In the genomic region with DNA sequence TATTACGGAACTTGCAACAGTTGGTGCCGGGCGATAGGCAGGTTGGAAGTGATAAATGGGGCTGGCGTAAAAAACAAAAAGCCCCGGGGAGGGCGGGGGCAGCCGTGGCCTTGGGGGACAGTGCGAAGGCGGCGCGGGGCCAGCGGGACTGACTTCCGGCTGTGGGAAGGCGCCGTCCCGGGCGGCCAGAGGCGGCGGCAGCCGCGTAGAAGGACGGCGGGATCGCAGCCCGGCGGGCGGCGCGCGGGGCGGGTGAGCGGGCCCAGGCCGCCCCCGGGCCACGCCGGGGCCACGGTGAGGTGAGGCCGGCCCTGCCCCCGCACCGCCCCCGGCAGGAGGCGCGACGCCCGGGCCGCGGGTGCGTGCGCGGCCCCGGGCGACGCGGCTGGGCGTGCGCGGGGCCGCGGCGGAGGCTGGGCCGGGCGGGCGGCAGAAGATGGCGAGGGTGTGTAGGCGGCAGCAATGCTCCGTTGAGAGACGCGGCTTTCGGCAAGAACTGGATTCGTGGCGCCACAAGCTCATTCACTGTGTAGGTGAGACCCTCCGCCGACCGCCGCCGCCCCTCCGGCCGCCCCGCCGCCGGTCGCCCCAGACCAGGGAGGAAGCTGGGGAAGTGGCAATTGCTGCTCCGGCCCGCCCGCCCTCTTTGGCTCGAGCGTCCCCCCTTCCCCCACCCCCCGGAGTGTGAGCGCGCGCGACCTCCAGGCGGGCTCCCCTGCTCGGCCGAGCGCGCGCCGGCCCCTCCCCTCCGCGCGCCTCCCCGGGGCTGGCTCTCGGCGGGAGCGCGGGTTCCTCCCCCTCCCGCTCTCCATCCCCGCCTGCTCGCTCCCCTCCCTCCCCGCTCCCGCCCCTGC, we compare ENCODE assay signal across 1 cellular context.
TF ChIP-seq lines count a peak whose summit lies in the region.

A gene (plus strand): TSS at position 432 of the 854 bp plus-strand sequence. CDS start 116,760 bp downstream, outside the sequence.

TF ChIP-seq in GM12878, 131 proteins besides CTCF, POLR2A, EP300 and RAD21 (continued from another document and continues in another):
- TF ChIP-seq, protein P1, sequence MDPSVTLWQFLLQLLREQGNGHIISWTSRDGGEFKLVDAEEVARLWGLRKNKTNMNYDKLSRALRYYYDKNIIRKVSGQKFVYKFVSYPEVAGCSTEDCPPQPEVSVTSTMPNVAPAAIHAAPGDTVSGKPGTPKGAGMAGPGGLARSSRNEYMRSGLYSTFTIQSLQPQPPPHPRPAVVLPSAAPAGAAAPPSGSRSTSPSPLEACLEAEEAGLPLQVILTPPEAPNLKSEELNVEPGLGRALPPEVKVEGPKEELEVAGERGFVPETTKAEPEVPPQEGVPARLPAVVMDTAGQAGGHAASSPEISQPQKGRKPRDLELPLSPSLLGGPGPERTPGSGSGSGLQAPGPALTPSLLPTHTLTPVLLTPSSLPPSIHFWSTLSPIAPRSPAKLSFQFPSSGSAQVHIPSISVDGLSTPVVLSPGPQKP (IDR thresholded peaks at IDR 0.05; ENCODE audit: low read depth, low read length): no peak
- TF ChIP-seq CBX5 (IDR thresholded peaks at IDR 0.05; ENCODE audit: low read depth) (0 out of 2 replicates have a peak, but pooled peaks have one; percentile 17), RUNX3 (IDR thresholded peaks at IDR 0.05; ENCODE audit: low read length) (0 out of 2 replicates have a peak, but pooled peaks have one; percentile 0), SMAD5 (IDR thresholded peaks at IDR 0.05; ENCODE audit: low read depth) (peak; percentile 33; the same call in 1 of the 2 replicates), TBL1XR1 (IDR thresholded peaks at IDR 0.05; ENCODE audit: low read depth, low read length) (no peak), SPI1 (IDR thresholded peaks at IDR 0.05; ENCODE audit: borderline replicate concordance, insufficient read depth, low read depth, low read length) (peak; percentile 26; the same call in 1 of the 2 replicates), EED (IDR thresholded peaks at IDR 0.05; ENCODE audit: low read depth) (no peak), ASH2L (IDR thresholded peaks at IDR 0.05; ENCODE audit: borderline replicate concordance, low read depth) (no peak), ZBED1 (IDR thresholded peaks at IDR 0.05; ENCODE audit: borderline replicate concordance) (no peak), NR2F1 (conservative IDR thresholded peaks at IDR 0.05) (peak; percentile 87), TCF3 (IDR thresholded peaks at IDR 0.05; ENCODE audit: borderline replicate concordance, insufficient read depth, low read depth, low read length) (0 out of 2 replicates have a peak, but pooled peaks have one; percentile 40), MXI1 (IDR thresholded peaks at IDR 0.05; ENCODE audit: low read depth, low read length) (no peak), BHLHE40 (IDR thresholded peaks at IDR 0.05; ENCODE audit: borderline replicate concordance in 1 of 2, low read depth in 2 of 2, low read length in 1 of 2) (peak in 1 of 2 experiments; percentile 79; a peak in 2 of 4 replicates), SMARCA5 (IDR thresholded peaks at IDR 0.05) (0 out of 2 replicates have a peak, but pooled peaks have one; percentile 59), POLR2AphosphoS5 (IDR thresholded peaks at IDR 0.05; ENCODE audit: low read length) (peak; percentile 64), RCOR1 (conservative IDR thresholded peaks at IDR 0.05; ENCODE audit: low read depth, low read length) (no peak), IKZF1 (conservative IDR thresholded peaks at IDR 0.05) (peak; percentile 67), KDM1A (IDR thresholded peaks at IDR 0.05; ENCODE audit: borderline replicate concordance) (no peak), EGR1 (IDR thresholded peaks at IDR 0.05; ENCODE audit: borderline replicate concordance in 1 of 2, low read depth in 2 of 2, low read length in 2 of 2) (peak; percentile 67 to 95), TARDBP (IDR thresholded peaks at IDR 0.05; ENCODE audit: borderline replicate concordance) (0 out of 2 replicates have a peak, but pooled peaks have one; percentile 9), NR2C1 (IDR thresholded peaks at IDR 0.05) (peak; percentile 50; the same call in 1 of the 2 replicates), DPF2 (IDR thresholded peaks at IDR 0.05) (peak; percentile 60; the same call in 1 of the 2 replicates), YY1 (IDR thresholded peaks at IDR 0.05; ENCODE audit: low read depth, low read length) (peak; percentile 86), CBFB (IDR thresholded peaks at IDR 0.05; ENCODE audit: low read depth) (no peak)
- TF ChIP-seq, protein P2, sequence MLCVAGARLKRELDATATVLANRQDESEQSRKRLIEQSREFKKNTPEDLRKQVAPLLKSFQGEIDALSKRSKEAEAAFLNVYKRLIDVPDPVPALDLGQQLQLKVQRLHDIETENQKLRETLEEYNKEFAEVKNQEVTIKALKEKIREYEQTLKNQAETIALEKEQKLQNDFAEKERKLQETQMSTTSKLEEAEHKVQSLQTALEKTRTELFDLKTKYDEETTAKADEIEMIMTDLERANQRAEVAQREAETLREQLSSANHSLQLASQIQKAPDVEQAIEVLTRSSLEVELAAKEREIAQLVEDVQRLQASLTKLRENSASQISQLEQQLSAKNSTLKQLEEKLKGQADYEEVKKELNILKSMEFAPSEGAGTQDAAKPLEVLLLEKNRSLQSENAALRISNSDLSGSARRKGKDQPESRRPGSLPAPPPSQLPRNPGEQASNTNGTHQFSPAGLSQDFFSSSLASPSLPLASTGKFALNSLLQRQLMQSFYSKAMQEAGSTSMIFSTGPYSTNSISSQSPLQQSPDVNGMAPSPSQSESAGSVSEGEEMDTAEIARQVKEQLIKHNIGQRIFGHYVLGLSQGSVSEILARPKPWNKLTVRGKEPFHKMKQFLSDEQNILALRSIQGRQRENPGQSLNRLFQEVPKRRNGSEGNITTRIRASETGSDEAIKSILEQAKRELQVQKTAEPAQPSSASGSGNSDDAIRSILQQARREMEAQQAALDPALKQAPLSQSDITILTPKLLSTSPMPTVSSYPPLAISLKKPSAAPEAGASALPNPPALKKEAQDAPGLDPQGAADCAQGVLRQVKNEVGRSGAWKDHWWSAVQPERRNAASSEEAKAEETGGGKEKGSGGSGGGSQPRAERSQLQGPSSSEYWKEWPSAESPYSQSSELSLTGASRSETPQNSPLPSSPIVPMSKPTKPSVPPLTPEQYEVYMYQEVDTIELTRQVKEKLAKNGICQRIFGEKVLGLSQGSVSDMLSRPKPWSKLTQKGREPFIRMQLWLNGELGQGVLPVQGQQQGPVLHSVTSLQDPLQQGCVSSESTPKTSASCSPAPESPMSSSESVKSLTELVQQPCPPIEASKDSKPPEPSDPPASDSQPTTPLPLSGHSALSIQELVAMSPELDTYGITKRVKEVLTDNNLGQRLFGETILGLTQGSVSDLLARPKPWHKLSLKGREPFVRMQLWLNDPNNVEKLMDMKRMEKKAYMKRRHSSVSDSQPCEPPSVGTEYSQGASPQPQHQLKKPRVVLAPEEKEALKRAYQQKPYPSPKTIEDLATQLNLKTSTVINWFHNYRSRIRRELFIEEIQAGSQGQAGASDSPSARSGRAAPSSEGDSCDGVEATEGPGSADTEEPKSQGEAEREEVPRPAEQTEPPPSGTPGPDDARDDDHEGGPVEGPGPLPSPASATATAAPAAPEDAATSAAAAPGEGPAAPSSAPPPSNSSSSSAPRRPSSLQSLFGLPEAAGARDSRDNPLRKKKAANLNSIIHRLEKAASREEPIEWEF (IDR thresholded peaks at IDR 0.05; ENCODE audit: insufficient replicate concordance, low read depth, low read length): no peak
- TF ChIP-seq, protein P3, sequence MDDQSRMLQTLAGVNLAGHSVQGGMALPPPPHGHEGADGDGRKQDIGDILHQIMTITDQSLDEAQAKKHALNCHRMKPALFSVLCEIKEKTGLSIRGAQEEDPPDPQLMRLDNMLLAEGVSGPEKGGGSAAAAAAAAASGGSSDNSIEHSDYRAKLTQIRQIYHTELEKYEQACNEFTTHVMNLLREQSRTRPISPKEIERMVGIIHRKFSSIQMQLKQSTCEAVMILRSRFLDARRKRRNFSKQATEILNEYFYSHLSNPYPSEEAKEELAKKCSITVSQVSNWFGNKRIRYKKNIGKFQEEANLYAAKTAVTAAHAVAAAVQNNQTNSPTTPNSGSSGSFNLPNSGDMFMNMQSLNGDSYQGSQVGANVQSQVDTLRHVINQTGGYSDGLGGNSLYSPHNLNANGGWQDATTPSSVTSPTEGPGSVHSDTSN (IDR thresholded peaks at IDR 0.05; ENCODE audit: insufficient replicate concordance, low read depth, low read length): peak; percentile 69
- TF ChIP-seq, protein P4, sequence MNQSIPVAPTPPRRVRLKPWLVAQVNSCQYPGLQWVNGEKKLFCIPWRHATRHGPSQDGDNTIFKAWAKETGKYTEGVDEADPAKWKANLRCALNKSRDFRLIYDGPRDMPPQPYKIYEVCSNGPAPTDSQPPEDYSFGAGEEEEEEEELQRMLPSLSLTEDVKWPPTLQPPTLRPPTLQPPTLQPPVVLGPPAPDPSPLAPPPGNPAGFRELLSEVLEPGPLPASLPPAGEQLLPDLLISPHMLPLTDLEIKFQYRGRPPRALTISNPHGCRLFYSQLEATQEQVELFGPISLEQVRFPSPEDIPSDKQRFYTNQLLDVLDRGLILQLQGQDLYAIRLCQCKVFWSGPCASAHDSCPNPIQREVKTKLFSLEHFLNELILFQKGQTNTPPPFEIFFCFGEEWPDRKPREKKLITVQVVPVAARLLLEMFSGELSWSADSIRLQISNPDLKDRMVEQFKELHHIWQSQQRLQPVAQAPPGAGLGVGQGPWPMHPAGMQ (IDR thresholded peaks at IDR 0.05; ENCODE audit: borderline replicate concordance): no peak
- TF ChIP-seq, protein P5, sequence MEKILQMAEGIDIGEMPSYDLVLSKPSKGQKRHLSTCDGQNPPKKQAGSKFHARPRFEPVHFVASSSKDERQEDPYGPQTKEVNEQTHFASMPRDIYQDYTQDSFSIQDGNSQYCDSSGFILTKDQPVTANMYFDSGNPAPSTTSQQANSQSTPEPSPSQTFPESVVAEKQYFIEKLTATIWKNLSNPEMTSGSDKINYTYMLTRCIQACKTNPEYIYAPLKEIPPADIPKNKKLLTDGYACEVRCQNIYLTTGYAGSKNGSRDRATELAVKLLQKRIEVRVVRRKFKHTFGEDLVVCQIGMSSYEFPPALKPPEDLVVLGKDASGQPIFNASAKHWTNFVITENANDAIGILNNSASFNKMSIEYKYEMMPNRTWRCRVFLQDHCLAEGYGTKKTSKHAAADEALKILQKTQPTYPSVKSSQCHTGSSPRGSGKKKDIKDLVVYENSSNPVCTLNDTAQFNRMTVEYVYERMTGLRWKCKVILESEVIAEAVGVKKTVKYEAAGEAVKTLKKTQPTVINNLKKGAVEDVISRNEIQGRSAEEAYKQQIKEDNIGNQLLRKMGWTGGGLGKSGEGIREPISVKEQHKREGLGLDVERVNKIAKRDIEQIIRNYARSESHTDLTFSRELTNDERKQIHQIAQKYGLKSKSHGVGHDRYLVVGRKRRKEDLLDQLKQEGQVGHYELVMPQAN (conservative IDR thresholded peaks at IDR 0.05): 0 out of 2 replicates have a peak, but pooled peaks have one; percentile 45
- TF ChIP-seq, protein P6, sequence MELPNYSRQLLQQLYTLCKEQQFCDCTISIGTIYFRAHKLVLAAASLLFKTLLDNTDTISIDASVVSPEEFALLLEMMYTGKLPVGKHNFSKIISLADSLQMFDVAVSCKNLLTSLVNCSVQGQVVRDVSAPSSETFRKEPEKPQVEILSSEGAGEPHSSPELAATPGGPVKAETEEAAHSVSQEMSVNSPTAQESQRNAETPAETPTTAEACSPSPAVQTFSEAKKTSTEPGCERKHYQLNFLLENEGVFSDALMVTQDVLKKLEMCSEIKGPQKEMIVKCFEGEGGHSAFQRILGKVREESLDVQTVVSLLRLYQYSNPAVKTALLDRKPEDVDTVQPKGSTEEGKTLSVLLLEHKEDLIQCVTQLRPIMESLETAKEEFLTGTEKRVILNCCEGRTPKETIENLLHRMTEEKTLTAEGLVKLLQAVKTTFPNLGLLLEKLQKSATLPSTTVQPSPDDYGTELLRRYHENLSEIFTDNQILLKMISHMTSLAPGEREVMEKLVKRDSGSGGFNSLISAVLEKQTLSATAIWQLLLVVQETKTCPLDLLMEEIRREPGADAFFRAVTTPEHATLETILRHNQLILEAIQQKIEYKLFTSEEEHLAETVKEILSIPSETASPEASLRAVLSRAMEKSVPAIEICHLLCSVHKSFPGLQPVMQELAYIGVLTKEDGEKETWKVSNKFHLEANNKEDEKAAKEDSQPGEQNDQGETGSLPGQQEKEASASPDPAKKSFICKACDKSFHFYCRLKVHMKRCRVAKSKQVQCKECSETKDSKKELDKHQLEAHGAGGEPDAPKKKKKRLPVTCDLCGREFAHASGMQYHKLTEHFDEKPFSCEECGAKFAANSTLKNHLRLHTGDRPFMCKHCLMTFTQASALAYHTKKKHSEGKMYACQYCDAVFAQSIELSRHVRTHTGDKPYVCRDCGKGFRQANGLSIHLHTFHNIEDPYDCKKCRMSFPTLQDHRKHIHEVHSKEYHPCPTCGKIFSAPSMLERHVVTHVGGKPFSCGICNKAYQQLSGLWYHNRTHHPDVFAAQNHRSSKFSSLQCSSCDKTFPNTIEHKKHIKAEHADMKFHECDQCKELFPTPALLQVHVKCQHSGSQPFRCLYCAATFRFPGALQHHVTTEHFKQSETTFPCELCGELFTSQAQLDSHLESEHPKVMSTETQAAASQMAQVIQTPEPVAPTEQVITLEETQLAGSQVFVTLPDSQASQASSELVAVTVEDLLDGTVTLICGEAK (IDR thresholded peaks at IDR 0.05; ENCODE audit: borderline replicate concordance): no peak; the same call in 1 of the 2 replicates
- TF ChIP-seq, protein P7, sequence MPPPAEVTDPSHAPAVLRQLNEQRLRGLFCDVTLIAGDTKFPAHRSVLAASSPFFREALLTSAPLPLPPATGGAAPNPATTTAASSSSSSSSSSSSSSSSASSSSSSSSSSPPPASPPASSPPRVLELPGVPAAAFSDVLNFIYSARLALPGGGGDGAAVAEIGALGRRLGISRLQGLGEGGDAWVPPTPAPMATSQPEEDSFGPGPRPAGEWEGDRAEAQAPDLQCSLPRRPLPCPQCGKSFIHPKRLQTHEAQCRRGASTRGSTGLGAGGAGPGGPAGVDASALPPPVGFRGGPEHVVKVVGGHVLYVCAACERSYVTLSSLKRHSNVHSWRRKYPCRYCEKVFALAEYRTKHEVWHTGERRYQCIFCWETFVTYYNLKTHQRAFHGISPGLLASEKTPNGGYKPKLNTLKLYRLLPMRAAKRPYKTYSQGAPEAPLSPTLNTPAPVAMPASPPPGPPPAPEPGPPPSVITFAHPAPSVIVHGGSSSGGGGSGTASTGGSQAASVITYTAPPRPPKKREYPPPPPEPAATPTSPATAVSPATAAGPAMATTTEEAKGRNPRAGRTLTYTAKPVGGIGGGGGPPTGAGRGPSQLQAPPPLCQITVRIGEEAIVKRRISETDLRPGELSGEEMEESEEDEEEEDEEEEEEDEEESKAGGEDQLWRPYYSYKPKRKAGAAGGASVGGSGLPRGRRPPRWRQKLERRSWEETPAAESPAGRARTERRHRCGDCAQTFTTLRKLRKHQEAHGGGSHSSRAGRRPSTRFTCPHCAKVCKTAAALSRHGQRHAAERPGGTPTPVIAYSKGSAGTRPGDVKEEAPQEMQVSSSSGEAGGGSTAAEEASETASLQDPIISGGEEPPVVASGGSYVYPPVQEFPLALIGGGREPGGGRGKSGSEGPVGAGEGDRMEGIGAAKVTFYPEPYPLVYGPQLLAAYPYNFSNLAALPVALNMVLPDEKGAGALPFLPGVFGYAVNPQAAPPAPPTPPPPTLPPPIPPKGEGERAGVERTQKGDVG (CRISPR knock-in tag; IDR thresholded peaks at IDR 0.05): no peak
- TF ChIP-seq, protein P8, sequence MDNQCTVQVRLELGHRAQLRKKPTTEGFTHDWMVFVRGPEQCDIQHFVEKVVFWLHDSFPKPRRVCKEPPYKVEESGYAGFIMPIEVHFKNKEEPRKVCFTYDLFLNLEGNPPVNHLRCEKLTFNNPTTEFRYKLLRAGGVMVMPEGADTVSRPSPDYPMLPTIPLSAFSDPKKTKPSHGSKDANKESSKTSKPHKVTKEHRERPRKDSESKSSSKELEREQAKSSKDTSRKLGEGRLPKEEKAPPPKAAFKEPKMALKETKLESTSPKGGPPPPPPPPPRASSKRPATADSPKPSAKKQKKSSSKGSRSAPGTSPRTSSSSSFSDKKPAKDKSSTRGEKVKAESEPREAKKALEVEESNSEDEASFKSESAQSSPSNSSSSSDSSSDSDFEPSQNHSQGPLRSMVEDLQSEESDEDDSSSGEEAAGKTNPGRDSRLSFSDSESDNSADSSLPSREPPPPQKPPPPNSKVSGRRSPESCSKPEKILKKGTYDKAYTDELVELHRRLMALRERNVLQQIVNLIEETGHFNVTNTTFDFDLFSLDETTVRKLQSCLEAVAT (IDR thresholded peaks at IDR 0.05): no peak
